ENCODE assay signal across 9 cellular contexts in the genomic region with DNA sequence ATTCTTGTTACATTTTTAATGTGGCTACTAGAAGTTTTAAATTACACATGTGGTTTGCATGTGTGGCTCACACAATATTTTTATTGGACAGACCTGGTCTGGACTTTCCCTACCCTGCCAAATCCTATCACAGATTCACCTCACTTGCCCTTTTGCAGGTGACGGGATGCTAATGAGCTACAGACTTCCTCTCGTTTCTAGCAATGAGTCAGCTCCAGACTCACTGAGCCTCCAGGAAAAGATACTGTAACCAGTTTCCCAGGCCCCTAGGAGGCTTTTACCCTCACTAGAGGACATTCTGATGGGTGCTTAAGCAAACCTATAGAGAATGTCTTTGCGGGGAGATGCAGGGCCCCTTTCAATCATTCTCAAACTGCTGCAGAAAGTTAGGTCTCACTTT.
A peak's percentile ranks its signal among the peaks of the same experiment; 100 is the strongest.
DNase-seq lines count a peak whose midpoint lies in the region; ATAC-seq and TF ChIP-seq lines count a peak whose summit lies in the region.
"Had no signal": no experiment of that assay in that cellular context is flagged by ENCODE, and none has a peak within 500 bp of the region (broad histone marks: within the 10 kb centered on the region; RNA-seq: fewer than 3 reads in every experiment).

No MANE protein-coding gene starts in this region.

- DNase-seq in M059J (ENCODE audit: low read depth) (peak; percentile 94), iPS-NIHi7 (ENCODE audit: extremely low spot score) (peak; percentile 32), NK-92 (lab: John Stamatoyannopoulos, UW; ENCODE audit: unreplicated experiment) (no peak), D341Med (ENCODE audit: low spot score) (no peak), tibial artery (no peak), NCI-H187 treated with DMSO at 0.1 percent for 48 hours (lab: John Stamatoyannopoulos, UW) (no peak)

- H3K27ac ChIP-seq in tibial artery: peak overlapping the region in 1 of 2 donors; percentile 11

- TF ChIP-seq POLR2A in GM18505 (IDR thresholded peaks at IDR 0.05; ENCODE audit: borderline replicate concordance, extremely low read depth, insufficient read depth, insufficient read length): no peak

- TF ChIP-seq CTCF in tibial artery (IDR thresholded peaks at IDR 0.05): no peak

- H3K4me1 ChIP-seq in tibial artery: peaks cover 0 to 59% (median 5%) of the 10 kb centered on the region in 4 donors

- H3K9me3 ChIP-seq in tibial artery: no peaks in the 10 kb centered on the region

- ATAC-seq in GM18505 (IDR thresholded peaks at IDR 0.05; ENCODE audit: unreplicated experiment) (peak; percentile 87), GM21717 (IDR thresholded peaks at IDR 0.05; ENCODE audit: unreplicated experiment) (peak; percentile 92)
- ATAC-seq: Panc1 had no signal

- intact Hi-C loops in tibial artery (cut with DNase I; ENCODE audit: low total_unique reads): no loop called here

- no peaks in the 10 kb centered on the region for H3K36me3 ChIP-seq in tibial artery

- no peak overlapping the region for H3K4me3 ChIP-seq in tibial artery

- H3K27me3 ChIP-seq in tibial artery: no peaks in the 10 kb centered on the region

Comparison
In these comparisons a context has a peak if more than half of its experiments do, and no peak if none do; other contexts are left out.
1. DNase-seq: peak in M059J (single experiment) and iPS-NIHi7 (single experiment); none in NK-92 (single experiment), D341Med (single experiment), tibial artery (0 of 2) and NCI-H187 treated with DMSO at 0.1 percent for 48 hours (single experiment).